ENCODE assay signal across 1 cellular context in the genomic region with DNA sequence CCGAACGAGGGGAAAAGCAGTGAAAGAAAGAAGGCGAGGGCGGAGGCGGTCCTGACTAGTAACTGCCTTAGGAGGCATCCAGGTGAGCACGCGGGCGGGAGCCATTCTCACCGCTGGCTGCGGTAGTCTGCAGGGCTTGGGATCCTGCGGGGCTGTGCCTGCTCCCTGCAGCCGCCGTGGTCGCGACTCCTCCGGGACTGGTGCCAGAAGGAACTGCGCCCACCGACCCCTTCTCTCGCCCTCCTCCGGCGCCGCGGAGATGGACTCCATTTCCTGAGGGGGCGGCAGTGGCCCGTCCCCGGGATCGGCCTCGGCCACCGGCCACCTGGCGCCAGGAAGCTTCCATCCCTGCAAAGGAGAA.
TF ChIP-seq lines count a peak whose summit lies in the region.

No MANE protein-coding gene starts in this region.

TF ChIP-seq in GM23338, 12 proteins besides CTCF, POLR2A, EP300 and RAD21 (continued from another document):
- TF ChIP-seq, protein P1, sequence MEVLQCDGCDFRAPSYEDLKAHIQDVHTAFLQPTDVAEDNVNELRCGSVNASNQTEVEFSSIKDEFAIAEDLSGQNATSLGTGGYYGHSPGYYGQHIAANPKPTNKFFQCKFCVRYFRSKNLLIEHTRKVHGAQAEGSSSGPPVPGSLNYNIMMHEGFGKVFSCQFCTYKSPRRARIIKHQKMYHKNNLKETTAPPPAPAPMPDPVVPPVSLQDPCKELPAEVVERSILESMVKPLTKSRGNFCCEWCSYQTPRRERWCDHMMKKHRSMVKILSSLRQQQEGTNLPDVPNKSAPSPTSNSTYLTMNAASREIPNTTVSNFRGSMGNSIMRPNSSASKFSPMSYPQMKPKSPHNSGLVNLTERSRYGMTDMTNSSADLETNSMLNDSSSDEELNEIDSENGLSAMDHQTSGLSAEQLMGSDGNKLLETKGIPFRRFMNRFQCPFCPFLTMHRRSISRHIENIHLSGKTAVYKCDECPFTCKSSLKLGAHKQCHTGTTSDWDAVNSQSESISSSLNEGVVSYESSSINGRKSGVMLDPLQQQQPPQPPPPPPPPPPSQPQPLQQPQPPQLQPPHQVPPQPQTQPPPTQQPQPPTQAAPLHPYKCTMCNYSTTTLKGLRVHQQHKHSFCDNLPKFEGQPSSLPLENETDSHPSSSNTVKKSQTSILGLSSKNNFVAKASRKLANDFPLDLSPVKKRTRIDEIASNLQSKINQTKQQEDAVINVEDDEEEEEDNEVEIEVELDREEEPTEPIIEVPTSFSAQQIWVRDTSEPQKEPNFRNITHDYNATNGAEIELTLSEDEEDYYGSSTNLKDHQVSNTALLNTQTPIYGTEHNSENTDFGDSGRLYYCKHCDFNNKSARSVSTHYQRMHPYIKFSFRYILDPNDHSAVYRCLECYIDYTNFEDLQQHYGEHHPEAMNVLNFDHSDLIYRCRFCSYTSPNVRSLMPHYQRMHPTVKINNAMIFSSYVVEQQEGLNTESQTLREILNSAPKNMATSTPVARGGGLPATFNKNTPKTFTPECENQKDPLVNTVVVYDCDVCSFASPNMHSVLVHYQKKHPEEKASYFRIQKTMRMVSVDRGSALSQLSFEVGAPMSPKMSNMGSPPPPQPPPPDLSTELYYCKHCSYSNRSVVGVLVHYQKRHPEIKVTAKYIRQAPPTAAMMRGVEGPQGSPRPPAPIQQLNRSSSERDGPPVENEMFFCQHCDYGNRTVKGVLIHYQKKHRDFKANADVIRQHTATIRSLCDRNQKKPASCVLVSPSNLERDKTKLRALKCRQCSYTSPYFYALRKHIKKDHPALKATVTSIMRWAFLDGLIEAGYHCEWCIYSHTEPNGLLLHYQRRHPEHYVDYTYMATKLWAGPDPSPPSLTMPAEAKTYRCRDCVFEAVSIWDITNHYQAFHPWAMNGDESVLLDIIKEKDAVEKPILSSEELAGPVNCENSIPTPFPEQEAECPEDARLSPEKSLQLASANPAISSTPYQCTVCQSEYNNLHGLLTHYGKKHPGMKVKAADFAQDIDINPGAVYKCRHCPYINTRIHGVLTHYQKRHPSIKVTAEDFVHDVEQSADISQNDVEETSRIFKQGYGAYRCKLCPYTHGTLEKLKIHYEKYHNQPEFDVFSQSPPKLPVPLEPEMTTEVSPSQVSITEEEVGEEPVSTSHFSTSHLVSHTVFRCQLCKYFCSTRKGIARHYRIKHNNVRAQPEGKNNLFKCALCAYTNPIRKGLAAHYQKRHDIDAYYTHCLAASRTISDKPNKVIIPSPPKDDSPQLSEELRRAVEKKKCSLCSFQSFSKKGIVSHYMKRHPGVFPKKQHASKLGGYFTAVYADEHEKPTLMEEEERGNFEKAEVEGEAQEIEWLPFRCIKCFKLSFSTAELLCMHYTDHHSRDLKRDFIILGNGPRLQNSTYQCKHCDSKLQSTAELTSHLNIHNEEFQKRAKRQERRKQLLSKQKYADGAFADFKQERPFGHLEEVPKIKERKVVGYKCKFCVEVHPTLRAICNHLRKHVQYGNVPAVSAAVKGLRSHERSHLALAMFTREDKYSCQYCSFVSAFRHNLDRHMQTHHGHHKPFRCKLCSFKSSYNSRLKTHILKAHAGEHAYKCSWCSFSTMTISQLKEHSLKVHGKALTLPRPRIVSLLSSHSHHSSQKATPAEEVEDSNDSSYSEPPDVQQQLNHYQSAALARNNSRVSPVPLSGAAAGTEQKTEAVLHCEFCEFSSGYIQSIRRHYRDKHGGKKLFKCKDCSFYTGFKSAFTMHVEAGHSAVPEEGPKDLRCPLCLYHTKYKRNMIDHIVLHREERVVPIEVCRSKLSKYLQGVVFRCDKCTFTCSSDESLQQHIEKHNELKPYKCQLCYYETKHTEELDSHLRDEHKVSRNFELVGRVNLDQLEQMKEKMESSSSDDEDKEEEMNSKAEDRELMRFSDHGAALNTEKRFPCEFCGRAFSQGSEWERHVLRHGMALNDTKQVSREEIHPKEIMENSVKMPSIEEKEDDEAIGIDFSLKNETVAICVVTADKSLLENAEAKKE (CRISPR knock-in tag; IDR thresholded peaks at IDR 0.05): no peak
- TF ChIP-seq, protein P2, sequence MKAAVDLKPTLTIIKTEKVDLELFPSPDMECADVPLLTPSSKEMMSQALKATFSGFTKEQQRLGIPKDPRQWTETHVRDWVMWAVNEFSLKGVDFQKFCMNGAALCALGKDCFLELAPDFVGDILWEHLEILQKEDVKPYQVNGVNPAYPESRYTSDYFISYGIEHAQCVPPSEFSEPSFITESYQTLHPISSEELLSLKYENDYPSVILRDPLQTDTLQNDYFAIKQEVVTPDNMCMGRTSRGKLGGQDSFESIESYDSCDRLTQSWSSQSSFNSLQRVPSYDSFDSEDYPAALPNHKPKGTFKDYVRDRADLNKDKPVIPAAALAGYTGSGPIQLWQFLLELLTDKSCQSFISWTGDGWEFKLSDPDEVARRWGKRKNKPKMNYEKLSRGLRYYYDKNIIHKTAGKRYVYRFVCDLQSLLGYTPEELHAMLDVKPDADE (IDR thresholded peaks at IDR 0.05): no peak
- TF ChIP-seq POLR2AphosphoS5 (IDR thresholded peaks at IDR 0.05; ENCODE audit: low read depth) (no peak), EZH2 (IDR thresholded peaks at IDR 0.05; ENCODE audit: low read depth, unreplicated experiment) (no peak)
